ENCODE assay signal across 8 cellular contexts in genomic region chr4:121696641-121697461, GRCh38. TPM values are rescaled to one million over a fixed set of nuclear protein-coding genes. Genes with fewer than 3 reads are reported as not detected.
A peak's percentile ranks its signal among the peaks of the same experiment; 100 is the strongest.
DNase-seq lines count a peak whose midpoint lies in the region; ATAC-seq and TF ChIP-seq lines count a peak whose summit lies in the region.

TSS of gene ANXA5 (minus strand) at chr4:121696980. CDS start at chr4:121696589, 391 bp downstream.

- H3F3A ChIP-seq in PC-3 (ENCODE audit: low read length, unreplicated experiment), result peaks cover 7% of the 10 kb centered on the region

- H3K79me2 ChIP-seq in PC-3 (ENCODE audit: low read length), result peaks cover 51% of the 10 kb centered on the region

- peak within 1 kb of the TSS; percentile 99 for H3K9ac ChIP-seq in PC-3 (ENCODE audit: low read length)

- peak within 1 kb of the TSS; percentile 96 for H3K27ac Mint-ChIP-seq in stimulated activated memory B cell treated with anti-CD40 and anti-IgM and Interleukin-4, amounts not matched to agents 10 μg/mL and 1 μg/mL and 100 μg/mL, for 72 hours

- DNase-seq in COLO829 (ENCODE audit: low spot score) (peak; percentile 67), PC-3 (peak; percentile 86), esophagus muscularis mucosa (ENCODE audit: extremely low spot score) (peak; percentile 97), myocyte (ENCODE audit: low read depth) (peak; percentile 95)
- peak; percentile 72 to 80 for DNase-seq in activated T-cell treated with anti-CD3 and anti-CD28 coated beads, Interleukin-2, amount 50 U/mL, for 48 hours

- peak; percentile 30; the same call in 1 of the 2 replicates for TF ChIP-seq CTCF in PC-3 (conservative IDR thresholded peaks at IDR 0.05; ENCODE audit: low read depth, low read length)
- peak; percentile 51 to 68 (median 56) for TF ChIP-seq CTCF in esophagus muscularis mucosa (IDR thresholded peaks at IDR 0.05)

- H3K27ac ChIP-seq in PC-3 (ENCODE audit: low read length) (peak within 1 kb of the TSS; percentile 90), esophagus muscularis mucosa (replicated peaks in 1 of 4) (peak within 1 kb of the TSS; percentile 95 to 99 (median 98))

- peak; percentile 51 for TF ChIP-seq POLR2A in esophagus muscularis mucosa (IDR thresholded peaks at IDR 0.05; ENCODE audit: low read depth)

- peak; percentile 90 for ATAC-seq in GM19438 (IDR thresholded peaks at IDR 0.05; ENCODE audit: low read depth, unreplicated experiment)
- ATAC-seq in HG03565 (IDR thresholded peaks at IDR 0.05; ENCODE audit: unreplicated experiment), result peak; percentile 84
- ATAC-seq in PC-3, result peak; percentile 84
- peak; percentile 97 for ATAC-seq in stimulated activated memory B cell treated with anti-CD40 and anti-IgM and Interleukin-4, amounts not matched to agents 10 μg/mL and 1 μg/mL and 100 μg/mL, for 72 hours

- peaks cover 21% of the 10 kb centered on the region for H3K4me1 ChIP-seq in PC-3 (ENCODE audit: insufficient read depth, low read length)
- peaks cover 42 to 56% (median 50%) of the 10 kb centered on the region in 4 donors for H3K4me1 ChIP-seq in esophagus muscularis mucosa

- H3K4me1 Mint-ChIP-seq in stimulated activated memory B cell treated with anti-CD40 and anti-IgM and Interleukin-4, amounts not matched to agents 10 μg/mL and 1 μg/mL and 100 μg/mL, for 72 hours, result peaks cover 34% of the 10 kb centered on the region

- peaks cover 7% of the 10 kb centered on the region for H3K36me3 Mint-ChIP-seq in stimulated activated memory B cell treated with anti-CD40 and anti-IgM and Interleukin-4, amounts not matched to agents 10 μg/mL and 1 μg/mL and 100 μg/mL, for 72 hours

- no peak for TF ChIP-seq EP300 in esophagus muscularis mucosa (IDR thresholded peaks at IDR 0.05)

- no peaks in the 10 kb centered on the region for H3K9me3 Mint-ChIP-seq in stimulated activated memory B cell treated with anti-CD40 and anti-IgM and Interleukin-4, amounts not matched to agents 10 μg/mL and 1 μg/mL and 100 μg/mL, for 72 hours

- no peaks in the 10 kb centered on the region for H3K27me3 ChIP-seq in PC-3 (ENCODE audit: low read length)
- H3K27me3 ChIP-seq in esophagus muscularis mucosa, result no peaks in the 10 kb centered on the region

- H4K20me1 ChIP-seq in PC-3 (ENCODE audit: low read length), result peaks cover 24% of the 10 kb centered on the region

- H3K4me3 Mint-ChIP-seq in stimulated activated memory B cell treated with anti-CD40 and anti-IgM and Interleukin-4, amounts not matched to agents 10 μg/mL and 1 μg/mL and 100 μg/mL, for 72 hours, result peak within 1 kb of the TSS; percentile 100

- H3K36me3 ChIP-seq in PC-3 (ENCODE audit: low read depth, low read length) (peaks cover 18% of the 10 kb centered on the region), esophagus muscularis mucosa (no peaks in the 10 kb centered on the region)

- H3K9me2 ChIP-seq in PC-3 (replicated peaks; ENCODE audit: low read length), result no peaks in the 10 kb centered on the region

- CTCF ChIA-PET in PC-3 (lab: Charles Lee), result interaction anchor here (1.1 to 1.6 kb wide), 3 partner anchors 15 to 40 kb away, joined by 3 to 6 read pairs (median 4); no protein-coding TSS in a partner anchor

- 0% methylated on average over 15 of the region's 90 CpGs for WGBS in esophagus muscularis mucosa

- intact Hi-C loops in PC-3 (cut with micrococcal nuclease), result loop anchor here (1.0 to 2.0 kb wide), 2 partner anchors 29 to 40 kb away; no protein-coding TSS in a partner anchor
- intact Hi-C loops in esophagus muscularis mucosa (cut with DNase I), result loop anchor here (5.0 kb wide), 1 partner anchor 105 kb away; the partner anchor contains the start of gene EXOSC9

- H3K4me3 ChIP-seq in PC-3 (ENCODE audit: low read length) (peak within 1 kb of the TSS; percentile 89), esophagus muscularis mucosa (peak within 1 kb of the TSS; percentile 83 to 98 (median 96))

- H3K27me3 Mint-ChIP-seq in stimulated activated memory B cell treated with anti-CD40 and anti-IgM and Interleukin-4, amounts not matched to agents 10 μg/mL and 1 μg/mL and 100 μg/mL, for 72 hours, result no peaks in the 10 kb centered on the region

- no TSS peak for BruUV-seq in PC-3 (replicated peaks; lab: Mats Ljungman, UMichigan)

- H3K4me2 ChIP-seq in PC-3 (ENCODE audit: low read length), result peak within 1 kb of the TSS; percentile 96

- H2AFZ ChIP-seq in PC-3 (ENCODE audit: low read length), result peak within 1 kb of the TSS; percentile 95

- H3K9me3 ChIP-seq in PC-3 (ENCODE audit: low read length), result no peaks in the 10 kb centered on the region
- peaks cover 0 to under 1% (median 0%) of the 10 kb centered on the region in 4 donors for H3K9me3 ChIP-seq in esophagus muscularis mucosa

- POLR2A ChIA-PET in PC-3 (lab: Charles Lee; ENCODE audit: unreplicated experiment), result interaction anchor here (0.6 to 1.5 kb wide), 6 partner anchors 10 to 31 kb away, joined by 3 to 22 read pairs (median 6); no protein-coding TSS in a partner anchor

RNA-seq across cellular contexts. Expression of gene ANXA5, which starts in this region (rescaled TPM):
- 271 and 280 TPM in 2 replicates for total RNA-seq in PC-3 (2014; rRNA removed)
- 100 to 1,000 TPM; 242 to 338 (median 270) TPM for total RNA-seq in esophagus muscularis mucosa
- total RNA-seq in myocyte, result 444 and 546 TPM in 2 replicates
- 998 TPM for polyA plus RNA-seq in myocyte (2012)

Comparison
In these comparisons a context has a peak if more than half of its experiments do, and no peak if none do; other contexts are left out.
1. Peak in every context shown above with its lines: DNase-seq, ATAC-seq, H3K4me3 ChIP-seq and H3K27ac ChIP-seq.